In genomic region chr20:5264807-5265206, GRCh38 we compare ENCODE assay signal across 21 cellular contexts. TPM values are rescaled to one million over a fixed set of nuclear protein-coding genes. Genes with fewer than 3 reads are reported as not detected.
DNase-seq lines count a peak whose midpoint lies in the region; ATAC-seq, FAIRE-seq and TF ChIP-seq lines count a peak whose summit lies in the region.
"Had no signal": no experiment of that assay in that cellular context is flagged by ENCODE, and none has a peak within 500 bp of the region (broad histone marks: within the 10 kb centered on the region; RNA-seq: fewer than 3 reads in every experiment).

No MANE protein-coding gene starts in this region.

- H3K36me3 ChIP-seq in BLaER1 treated with 17β-estradiol and CSF1 and Interleukin-3, amounts not matched to agents 10 nM and 100 nM, result no peaks in the 10 kb centered on the region
- H3K36me3 ChIP-seq in HUES48 (ENCODE audit: control insufficient read depth, insufficient read depth, low read length) (no peaks in the 10 kb centered on the region), bronchial epithelial cell (ENCODE audit: control insufficient read depth, insufficient read depth, low read length) (no peaks in the 10 kb centered on the region)

- no peaks in the 10 kb centered on the region for H4K20me1 ChIP-seq in BLaER1 treated with 17β-estradiol and CSF1 and Interleukin-3, amounts not matched to agents 10 nM and 100 nM

- DNase-seq in bronchial epithelial cell (ENCODE audit: low read depth) (no peak), foreskin melanocyte (no peak)
- no peak for DNase-seq in activated T-cell treated with anti-CD3 and anti-CD28 coated beads, Interleukin-2, amount 50 U/mL, for 72 hours
- DNase-seq: CD4-positive, alpha-beta T cell; CD8-positive, alpha-beta memory T cell; DMS 273 treated with DMSO at 0.1 percent for 48 hours; DMS79; EL; GDM1; GOT3; H7; HCEC 1CT had no signal

- H3K4me3 Mint-ChIP-seq in activated T-cell treated with anti-CD3 and anti-CD28 coated beads, Interleukin-2, amount 50 U/mL, for 72 hours, result no peak overlapping the region
- H3K4me3 Mint-ChIP-seq: CD4-positive, alpha-beta T cell; CD8-positive, alpha-beta memory T cell had no signal

- TF ChIP-seq CTCF in bronchial epithelial cell (IDR thresholded peaks at IDR 0.05; ENCODE audit: insufficient read depth, low read length, severe bottlenecking), result no peak

- no peak for ATAC-seq in HG03520 (IDR thresholded peaks at IDR 0.05; ENCODE audit: unreplicated experiment)
- ATAC-seq in activated T-cell treated with anti-CD3 and anti-CD28 coated beads, Interleukin-2, amount 50 U/mL, for 72 hours (replicated peaks in 1 of 2), result no peak
- ATAC-seq: GM12878 had no signal

- H3K27ac ChIP-seq in BLaER1 treated with 17β-estradiol and CSF1 and Interleukin-3, amounts not matched to agents 10 nM and 100 nM, result peak overlapping the region in 1 of 11 experiments; percentile 53; a peak in 1 of 22 replicates
- peak overlapping the region; percentile 15 for H3K27ac ChIP-seq in HUES48 (ENCODE audit: low read depth, low read length)

- FAIRE-seq in bronchial epithelial cell (lab: Jason Lieb, UNC), result peak; percentile 7
- FAIRE-seq: D721Med, GM12878, GM18507 had no signal

- 0 out of 22 replicates have a peak, but pooled peaks cover 0 to 4% (median 0%) of the 10 kb centered on the region in 11 experiments for H3K9me3 ChIP-seq in BLaER1 treated with 17β-estradiol and CSF1 and Interleukin-3, amounts not matched to agents 10 nM and 100 nM (replicated peaks in 1 of 11)
- H3K9me3 ChIP-seq in HUES48 (ENCODE audit: control insufficient read depth, insufficient read depth, low read length), result no peaks in the 10 kb centered on the region

- H3K27ac Mint-ChIP-seq in activated T-cell treated with anti-CD3 and anti-CD28 coated beads, Interleukin-2, amount 50 U/mL, for 72 hours, result no peak overlapping the region
- H3K27ac Mint-ChIP-seq: CD14-positive monocyte; CD4-positive, alpha-beta T cell had no signal

- H3K27me3 Mint-ChIP-seq in activated T-cell treated with anti-CD3 and anti-CD28 coated beads, Interleukin-2, amount 50 U/mL, for 72 hours (ENCODE audit: low read depth), result peaks cover 33% of the 10 kb centered on the region

- no peaks in the 10 kb centered on the region for H3K4me1 Mint-ChIP-seq in activated T-cell treated with anti-CD3 and anti-CD28 coated beads, Interleukin-2, amount 50 U/mL, for 72 hours (ENCODE audit: low read depth)
- H3K4me1 Mint-ChIP-seq: CD14-positive monocyte had no signal

- no peaks in the 10 kb centered on the region for H3K9me3 Mint-ChIP-seq in activated T-cell treated with anti-CD3 and anti-CD28 coated beads, Interleukin-2, amount 50 U/mL, for 72 hours
- H3K9me3 Mint-ChIP-seq: CD4-positive, alpha-beta T cell; CD8-positive, alpha-beta memory T cell had no signal

- H3K4me1 ChIP-seq in BLaER1 treated with 17β-estradiol and CSF1 and Interleukin-3, amounts not matched to agents 10 nM and 100 nM, result peaks cover 41 to 100% (median 95%) of the 10 kb centered on the region in 10 experiments
- peaks cover 25% of the 10 kb centered on the region for H3K4me1 ChIP-seq in HUES48 (ENCODE audit: control insufficient read depth, insufficient read depth, low read length)

- H3K27me3 ChIP-seq in BLaER1 treated with 17β-estradiol and CSF1 and Interleukin-3, amounts not matched to agents 10 nM and 100 nM, result no peaks in the 10 kb centered on the region
- H3K27me3 ChIP-seq in HUES48 (ENCODE audit: control insufficient read depth, insufficient read depth, low read length) (no peaks in the 10 kb centered on the region), bronchial epithelial cell (ENCODE audit: control insufficient read depth, insufficient read depth, low read length) (no peaks in the 10 kb centered on the region)

- peak overlapping the region in 7 of 11 experiments; percentile 39 to 82 (median 67); a peak in 10 of 22 replicates for H3K4me2 ChIP-seq in BLaER1 treated with 17β-estradiol and CSF1 and Interleukin-3, amounts not matched to agents 10 nM and 100 nM

- H3K9ac ChIP-seq in BLaER1 treated with 17β-estradiol and CSF1 and Interleukin-3, amounts not matched to agents 10 nM and 100 nM, result no peak overlapping the region
- H3K9ac ChIP-seq in HUES48 (ENCODE audit: low read depth, low read length), result no peak overlapping the region

- H3K36me3 Mint-ChIP-seq in activated T-cell treated with anti-CD3 and anti-CD28 coated beads, Interleukin-2, amount 50 U/mL, for 72 hours (ENCODE audit: insufficient read depth in 2 of 2), result no peaks in the 10 kb centered on the region
- H3K36me3 Mint-ChIP-seq: CD14-positive monocyte; CD8-positive, alpha-beta memory T cell had no signal

- H3K4me3 ChIP-seq in BLaER1 treated with 17β-estradiol and CSF1 and Interleukin-3, amounts not matched to agents 10 nM and 100 nM, result no peak overlapping the region
- H3K4me3 ChIP-seq in HUES48 (ENCODE audit: low read depth, low read length), result no peak overlapping the region
- no peak overlapping the region for H3K4me3 ChIP-seq in bronchial epithelial cell (ENCODE audit: low read depth, low read length)
- H3K4me3 ChIP-seq: GM12878 had no signal

RNA-seq across cellular contexts. Expression of gene PROKR2, which starts 51.9 kb away (rescaled TPM):
- not detected in 2 replicates for total RNA-seq in bronchial epithelial cell
- total RNA-seq in activated T-cell treated with anti-CD3 and anti-CD28 coated beads, Interleukin-2, amount 50 U/mL, for 72 hours, result not detected
- total RNA-seq: A172; A673; CD4-positive, alpha-beta T cell; GM12878 had no signal
